Comparison of ENCODE assay signal across 15 cellular contexts in genomic region chr21:19541612-19542011, GRCh38.
"Had no signal": no experiment of that assay in that cellular context is flagged by ENCODE, and none has a peak within 500 bp of the region (broad histone marks: within the 10 kb centered on the region; RNA-seq: fewer than 3 reads in every experiment).

No MANE protein-coding gene starts in this region.

- H3K4me3 ChIP-seq: coronary artery, thyroid gland had no signal

- H3K4me1 ChIP-seq: thyroid gland had no signal

- H3K27ac ChIP-seq: brain microvascular endothelial cell, coronary artery, thyroid gland had no signal

- ATAC-seq: activated CD4-positive, CD25-positive, alpha-beta regulatory T cell treated with anti-CD3 and anti-CD28 coated beads, Interleukin-2, amount 50 U/mL, for 24 hours; activated CD8-positive, alpha-beta T cell treated with anti-CD3 and anti-CD28 coated beads, Interleukin-2, amount 10 ng/mL, durations not matched to agents 7 days and 5 days; esophagus mucosa; naive thymus-derived CD8-positive, alpha-beta T cell had no signal

- DNase-seq: activated CD4-positive, alpha-beta T cell treated with anti-CD3 and anti-CD28 coated beads, Interleukin-2, amount 10 ng/mL, durations not matched to agents 7 days and 5 days; activated CD8-positive, alpha-beta T cell treated with anti-CD3 and anti-CD28 coated beads, Interleukin-2, amount 10 ng/mL, durations not matched to agents 7 days and 5 days; activated naive CD4-positive, alpha-beta T cell treated with anti-CD3 and anti-CD28 coated beads for 36 hours; activated T-cell treated with anti-CD3 and anti-CD28 coated beads, Interleukin-2, amount 50 U/mL, for 24 hours; brain microvascular endothelial cell; mesenchymal stem cell; naive thymus-derived CD8-positive, alpha-beta T cell; posterior cingulate gyrus; stimulated activated CD4-positive, alpha-beta T cell treated with anti-CD3 and anti-CD28 coated beads, Interleukin-2, amount 100 ng/mL, for 24 hours; stimulated activated naive CD4-positive, alpha-beta T cell treated with Interleukin-2 at 50 U/mL for 16 hours; thyroid gland had no signal

- H3K27me3 ChIP-seq: brain microvascular endothelial cell, thyroid gland had no signal

- FAIRE-seq: endometrium had no signal

- H3K36me3 ChIP-seq: brain microvascular endothelial cell, thyroid gland had no signal

- H3K9me3 ChIP-seq: thyroid gland had no signal
